In the genomic region with DNA sequence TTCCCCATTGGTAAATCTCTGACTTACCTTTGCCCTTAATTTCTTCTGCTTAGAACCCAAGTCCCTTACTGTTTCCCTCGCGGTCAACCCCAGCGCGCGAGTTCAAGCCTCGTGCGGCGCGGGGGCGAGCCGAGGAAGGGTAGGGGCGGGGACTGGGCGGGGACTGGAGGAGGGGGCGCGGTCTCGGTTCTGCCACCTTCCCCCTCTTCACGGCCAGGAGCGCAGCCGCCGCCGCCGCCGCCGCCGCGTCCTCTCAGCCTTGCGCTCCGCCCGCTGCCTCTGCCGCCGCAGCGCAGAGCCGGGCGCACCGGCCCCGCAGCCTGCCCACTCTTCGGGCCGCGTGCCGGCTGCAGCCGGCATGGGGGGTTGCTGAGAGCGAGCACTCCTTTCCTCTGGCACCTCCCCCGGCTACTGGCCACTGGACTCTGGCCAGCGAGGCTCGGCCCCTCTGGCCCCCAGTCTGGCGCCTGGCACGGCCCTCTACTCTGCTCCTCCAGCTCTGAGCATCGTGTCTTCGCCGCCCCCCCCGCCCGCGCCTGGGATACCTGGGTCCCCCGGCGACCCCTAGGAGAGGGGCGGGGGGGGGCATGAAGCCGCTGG, we compare ENCODE assay signal across 7 cellular contexts. TPM values are rescaled to one million over a fixed set of nuclear protein-coding genes. Genes with fewer than 3 reads are reported as not detected.
A peak's percentile ranks its signal among the peaks of the same experiment; 100 is the strongest.
DNase-seq lines count a peak whose midpoint lies in the region; ATAC-seq and TF ChIP-seq lines count a peak whose summit lies in the region.

A gene with protein sequence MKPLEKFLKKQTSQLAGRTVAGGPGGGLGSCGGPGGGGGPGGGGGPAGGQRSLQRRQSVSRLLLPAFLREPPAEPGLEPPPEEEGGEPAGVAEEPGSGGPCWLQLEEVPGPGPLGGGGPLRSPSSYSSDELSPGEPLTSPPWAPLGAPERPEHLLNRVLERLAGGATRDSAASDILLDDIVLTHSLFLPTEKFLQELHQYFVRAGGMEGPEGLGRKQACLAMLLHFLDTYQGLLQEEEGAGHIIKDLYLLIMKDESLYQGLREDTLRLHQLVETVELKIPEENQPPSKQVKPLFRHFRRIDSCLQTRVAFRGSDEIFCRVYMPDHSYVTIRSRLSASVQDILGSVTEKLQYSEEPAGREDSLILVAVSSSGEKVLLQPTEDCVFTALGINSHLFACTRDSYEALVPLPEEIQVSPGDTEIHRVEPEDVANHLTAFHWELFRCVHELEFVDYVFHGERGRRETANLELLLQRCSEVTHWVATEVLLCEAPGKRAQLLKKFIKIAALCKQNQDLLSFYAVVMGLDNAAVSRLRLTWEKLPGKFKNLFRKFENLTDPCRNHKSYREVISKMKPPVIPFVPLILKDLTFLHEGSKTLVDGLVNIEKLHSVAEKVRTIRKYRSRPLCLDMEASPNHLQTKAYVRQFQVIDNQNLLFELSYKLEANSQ (plus strand): TSS at position 196 of the 600 bp plus-strand sequence. CDS start 392 bp downstream, at position 588.

- H3K4me3 Mint-ChIP-seq in activated CD4-positive, alpha-beta T cell treated with anti-CD3 and anti-CD28 coated beads for 36 hours, result peak within 1 kb of the TSS; percentile 53

- peak; percentile 97 for ATAC-seq in activated CD4-positive, alpha-beta T cell treated with anti-CD3 and anti-CD28 coated beads for 36 hours

- peak; percentile 57 to 59 for DNase-seq in NCI-H187 (lab: John Stamatoyannopoulos, UW)
- DNase-seq in activated CD4-positive, alpha-beta T cell treated with anti-CD3 and anti-CD28 coated beads for 36 hours, result peak; percentile 95
- peak; percentile 75 for DNase-seq in cerebellar cortex (ENCODE audit: low spot score)
- peak; percentile 84 to 90 for DNase-seq in stimulated activated CD4-positive, alpha-beta T cell treated with anti-CD3 and anti-CD28 coated beads, Interleukin-2, amount 100 ng/mL, for 24 hours
- no peak for DNase-seq in 8988T

- TF ChIP-seq POLR2A in GM19193 (IDR thresholded peaks at IDR 0.05; ENCODE audit: extremely low read depth, insufficient read depth, insufficient read length), result peak; percentile 22

- no peak within 1 kb of the TSS for H3K27ac Mint-ChIP-seq in activated CD4-positive, alpha-beta T cell treated with anti-CD3 and anti-CD28 coated beads for 36 hours

- POLR2A ChIA-PET in activated CD4-positive, alpha-beta T cell treated with anti-CD3 and anti-CD28 coated beads for 36 hours (lab: Charles Lee), result no interaction called here

- H3K4me1 Mint-ChIP-seq in activated CD4-positive, alpha-beta T cell treated with anti-CD3 and anti-CD28 coated beads for 36 hours, result peaks cover 8% of the 10 kb centered on the region

- no peaks in the 10 kb centered on the region for H3K27me3 Mint-ChIP-seq in activated CD4-positive, alpha-beta T cell treated with anti-CD3 and anti-CD28 coated beads for 36 hours

- H3K36me3 Mint-ChIP-seq in activated CD4-positive, alpha-beta T cell treated with anti-CD3 and anti-CD28 coated beads for 36 hours (ENCODE audit: low read depth), result peaks cover 11% of the 10 kb centered on the region

- intact Hi-C loops in activated CD4-positive, alpha-beta T cell treated with anti-CD3 and anti-CD28 coated beads for 36 hours (cut with DNase I, micrococcal nuclease), result loop anchor here in 1 of 2 experiments (1.0 to 2.0 kb wide), 5 partner anchors 37 to 108 kb away; a partner anchor contains a TSS

- H3K9me3 Mint-ChIP-seq in activated CD4-positive, alpha-beta T cell treated with anti-CD3 and anti-CD28 coated beads for 36 hours (ENCODE audit: low read depth), result no peaks in the 10 kb centered on the region

- CTCF ChIA-PET in activated CD4-positive, alpha-beta T cell treated with anti-CD3 and anti-CD28 coated beads for 36 hours (lab: Charles Lee), result interaction anchor here (0.5 to 2.0 kb wide), 4 partner anchors 9 to 164 kb away, joined by 3 to 7 read pairs (median 5); no protein-coding TSS in a partner anchor

- no peaks in the 10 kb centered on the region for H3K27me3 ChIP-seq in layer of hippocampus (ENCODE audit: control insufficient read depth, insufficient read depth, low read length)

- H3K27ac ChIP-seq in layer of hippocampus (ENCODE audit: low read depth, low read length), result peak within 1 kb of the TSS; percentile 16

RNA-seq across cellular contexts. Expression of the gene that starts here (rescaled TPM):
- 1 to 10 TPM; 5.1 to 6.2 TPM for total RNA-seq in activated CD4-positive, alpha-beta T cell treated with anti-CD3 and anti-CD28 coated beads for 36 hours
